1 cellular context compared by ENCODE assay signal in genomic region chr19:31408460-31409124, GRCh38.
TF ChIP-seq lines count a peak whose summit lies in the region.

No MANE protein-coding gene starts in this region.

TF ChIP-seq in HEK293, 187 proteins besides CTCF, POLR2A, EP300 and RAD21 (continued from another document):
- no peak for TF ChIP-seq PRDM10 (tag by site-specific recombination; IDR thresholded peaks at IDR 0.05)
- TF ChIP-seq ZNF335 (tag by site-specific recombination; conservative IDR thresholded peaks at IDR 0.05), result 0 out of 2 replicates have a peak, but pooled peaks have one; percentile 17
